In the genomic region with DNA sequence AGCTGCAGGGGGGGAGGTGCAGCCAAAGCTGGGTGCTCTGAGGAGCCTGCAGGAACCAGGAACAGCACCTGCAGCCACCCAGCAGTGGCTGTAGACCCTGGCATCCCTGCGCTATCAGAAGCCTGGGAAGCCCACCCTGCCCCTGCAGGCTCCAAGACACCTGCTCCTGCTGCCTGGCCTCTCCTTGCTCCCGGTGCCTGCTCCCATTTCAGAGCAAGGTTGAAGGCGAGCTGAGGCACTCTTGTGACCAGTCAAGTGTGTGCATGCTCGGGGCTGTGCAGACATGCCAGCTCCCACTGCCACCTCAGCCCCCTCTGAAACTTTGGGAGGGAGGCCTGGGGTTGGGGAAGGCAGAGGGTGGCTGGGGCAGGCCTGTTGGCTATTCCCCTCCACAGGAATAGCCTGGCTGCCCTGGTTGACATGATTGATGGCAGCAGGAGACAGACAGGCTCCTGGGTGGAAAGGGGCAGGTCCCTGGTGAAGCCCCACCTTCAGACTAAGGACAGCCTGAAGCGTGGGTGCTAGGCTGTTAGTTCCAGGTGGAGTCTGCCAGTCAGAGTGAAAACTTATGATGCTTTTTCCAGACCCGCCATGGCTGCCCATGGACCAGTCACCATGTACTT, we compare ENCODE assay signal across 20 cellular contexts.
"Had no signal": no experiment of that assay in that cellular context is flagged by ENCODE, and none has a peak within 500 bp of the region (broad histone marks: within the 10 kb centered on the region; RNA-seq: fewer than 3 reads in every experiment).

No MANE protein-coding gene starts in this region.

- H3K9me3 ChIP-seq: SK-N-SH had no signal

- H3K4me2 ChIP-seq: KMS-11, SK-N-SH had no signal

- H3K27ac ChIP-seq: KMS-11 had no signal

- DNase-seq: Kasumi-1, MM.1S, NCI-H1092 treated with DMSO at 0.1 percent for 48 hours, NCI-H1436, NCI-H187, NCI-H2029, NCI-H2081 treated with DMSO at 0.1 percent for 48 hours, NCI-H2171, NCI-H226, NCI-H446, NCI-H510A, NCI-H524 treated with DMSO at 0.1 percent for 48 hours, NCI-H69, NCI-H774, RPMI8226, SHP77, SK-N-SH, SW 1271 had no signal

- H3K9ac ChIP-seq: KMS-11, SK-N-SH had no signal

- FAIRE-seq: RCC 7860 had no signal
